28 cellular contexts compared by ENCODE assay signal in genomic region chr13:88806438-88806837, GRCh38.
"Had no signal": no experiment of that assay in that cellular context is flagged by ENCODE, and none has a peak within 500 bp of the region (broad histone marks: within the 10 kb centered on the region; RNA-seq: fewer than 3 reads in every experiment).

No MANE protein-coding gene starts in this region.

- H3K4me1 ChIP-seq: neural progenitor cell, parathyroid adenoma, psoas muscle, spleen, suprapubic skin, testis, tibial artery, transverse colon, upper lobe of right lung, uterus had no signal

- H3K27ac ChIP-seq: neural progenitor cell, ovary, parathyroid adenoma, psoas muscle, skin epidermis, spleen, suprapubic skin, testis, tibial artery, transverse colon, upper lobe of right lung, uterus had no signal

- H3K4me3 ChIP-seq: neural progenitor cell, ovary, psoas muscle, skin epidermis, smooth muscle cell, spleen, suprapubic skin, testis, tibial artery, transverse colon, upper lobe of right lung, uterus had no signal

- H3K9me3 ChIP-seq: ovary, psoas muscle, suprapubic skin, testis, transverse colon, upper lobe of right lung, uterus had no signal

- H2AFZ ChIP-seq: neural progenitor cell, parathyroid adenoma had no signal

- ATAC-seq: natural killer cell; psoas muscle; right cardiac atrium; sciatic nerve; stimulated activated memory B cell treated with anti-CD40 and anti-IgM and Interleukin-4, amounts not matched to agents 10 μg/mL and 1 μg/mL and 100 μg/mL, for 72 hours; stimulated activated naive CD8-positive, alpha-beta T cell treated with anti-CD3 and anti-CD28 coated beads, Interleukin-15, amount 100 ng/mL, for 72 hours; stimulated activated naive CD8-positive, alpha-beta T cell treated with anti-CD3 and anti-CD28 coated beads, Interleukin-15, Interleukin-2, amounts not matched to agents 100 U/mL and 50 U/mL, for 24 hours; upper lobe of right lung had no signal

- H3K4me2 ChIP-seq: neural progenitor cell, smooth muscle cell had no signal

- H3K9ac ChIP-seq: neural progenitor cell, parathyroid adenoma had no signal

- DNase-seq: natural killer cell; occipital lobe; ovary; posterior cingulate gyrus; psoas muscle; right cardiac atrium; spleen; stimulated activated CD4-positive, alpha-beta T cell treated with anti-CD3 and anti-CD28 coated beads, Interleukin-12 subunit alpha, Interleukin-12 subunit beta, amount 100 ng/mL, for 4 hours; stimulated activated CD4-positive, alpha-beta T cell treated with anti-CD3 and anti-CD28 coated beads, Interleukin-1b, Interleukin-23, amount 100 ng/mL, for 48 hours; stimulated activated CD4-positive, alpha-beta T cell treated with anti-CD3 and anti-CD28 coated beads, Interleukin-4, amount 100 ng/mL, for 1 hour; stimulated activated CD4-positive, alpha-beta T cell treated with anti-CD3 and anti-CD28 coated beads, Interleukin-4, amount 100 ng/mL, for 4 hours; stimulated activated CD8-positive, alpha-beta memory T cell treated with anti-CD3 and anti-CD28 coated beads, Interleukin-4, amount 100 ng/mL, for 48 hours; stimulated activated naive CD4-positive, alpha-beta T cell; stimulated activated naive CD8-positive, alpha-beta T cell treated with anti-CD3 and anti-CD28 coated beads, Interleukin-15, amount 100 ng/mL, for 72 hours; stimulated activated naive CD8-positive, alpha-beta T cell treated with anti-CD3 and anti-CD28 coated beads, Interleukin-15, Interleukin-2, amounts not matched to agents 100 U/mL and 50 U/mL, for 24 hours; substantia nigra; testis; tibial artery; transverse colon; upper lobe of right lung; uterus had no signal

- H3K27me3 ChIP-seq: neural progenitor cell, ovary, spleen, suprapubic skin, testis, tibial artery, transverse colon, upper lobe of right lung, uterus had no signal

- H3K36me3 ChIP-seq: neural progenitor cell, ovary, spleen, suprapubic skin, tibial artery, transverse colon, upper lobe of right lung, uterus had no signal

- H3K79me2 ChIP-seq: parathyroid adenoma had no signal
